Comparison of ENCODE assay signal across 1 cellular context in the genomic region with DNA sequence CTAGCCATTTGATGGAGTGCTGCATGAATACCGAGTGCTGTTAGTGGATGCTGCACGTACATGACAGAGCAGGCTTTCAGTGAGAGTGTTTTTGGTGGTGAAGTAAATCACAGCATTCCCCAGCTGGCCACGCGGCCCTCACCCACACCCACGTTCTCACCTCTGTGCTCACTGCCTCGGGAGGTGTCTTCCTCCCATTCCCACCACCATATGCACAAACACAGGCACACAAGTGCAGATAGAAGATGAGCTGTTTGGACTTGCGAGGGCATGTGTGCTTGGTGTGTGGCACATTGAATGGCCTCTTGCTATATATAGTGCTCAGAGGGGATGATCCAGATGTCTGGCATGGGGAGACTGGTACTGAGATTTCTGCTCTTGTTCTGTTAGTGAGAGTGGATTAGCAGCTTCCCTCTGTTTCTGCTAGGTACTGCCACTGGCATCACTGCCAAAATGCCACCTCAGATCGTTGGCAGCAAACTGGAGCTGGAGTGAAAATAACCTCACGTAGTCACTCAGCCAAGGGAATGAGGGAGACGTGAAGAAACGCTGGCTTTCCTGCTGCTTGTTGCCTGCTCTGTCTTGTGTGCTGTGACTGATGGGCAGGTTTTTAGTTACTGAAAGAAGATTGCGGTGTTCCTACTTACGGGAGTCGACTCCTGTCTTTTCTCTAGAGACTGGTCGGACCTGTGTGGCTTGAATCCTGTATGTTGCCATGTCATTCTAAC.
TF ChIP-seq lines count a peak whose summit lies in the region.

No MANE protein-coding gene starts in this region.

TF ChIP-seq in WTC11, 78 proteins besides CTCF, POLR2A, EP300 and RAD21 (continued from another document):
- TF ChIP-seq IRF1 (CRISPR knock-in tag; IDR thresholded peaks at IDR 0.05) (no peak), ZNF317 (CRISPR knock-in tag; IDR thresholded peaks at IDR 0.05; ENCODE audit: borderline replicate concordance, low read depth) (no peak), ZNF263 (CRISPR knock-in tag; IDR thresholded peaks at IDR 0.05; ENCODE audit: low read depth) (no peak)
